In the genomic region with DNA sequence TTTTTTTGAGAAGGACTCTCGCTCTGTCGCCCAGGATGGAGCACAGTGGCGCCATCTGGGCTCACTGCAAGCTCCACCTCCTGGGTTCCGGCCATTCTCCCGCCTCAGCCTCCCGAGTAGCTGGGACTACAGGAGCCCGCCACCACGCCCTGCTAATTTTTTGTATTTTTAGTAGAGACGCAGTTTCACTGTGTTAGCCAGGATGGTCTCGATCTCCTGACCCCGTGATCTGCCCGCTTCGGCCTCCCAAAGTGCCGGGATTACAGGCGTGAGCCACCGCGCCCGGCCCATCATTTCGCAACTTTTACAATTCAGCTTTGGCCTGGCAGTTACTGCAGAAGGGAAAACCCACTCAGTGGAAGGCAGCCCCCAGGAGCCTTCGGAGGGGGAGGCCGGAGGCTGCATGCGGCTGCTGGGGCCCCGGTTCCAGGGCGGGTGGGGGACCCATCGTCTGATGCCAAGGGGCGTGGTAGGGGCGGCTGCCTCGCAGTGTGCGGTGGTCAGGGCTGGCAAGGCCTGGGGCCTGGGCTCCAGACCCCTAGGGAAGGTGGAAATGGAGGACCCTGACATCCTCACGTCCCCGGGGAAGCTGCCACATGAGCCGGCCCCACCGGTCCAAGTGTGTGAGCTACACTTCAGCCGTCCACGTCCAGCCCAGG, we compare ENCODE assay signal across 1 cellular context.
A peak's percentile ranks its signal among the peaks of the same experiment; 100 is the strongest.
TF ChIP-seq lines count a peak whose summit lies in the region.

No MANE protein-coding gene starts in this region.

TF ChIP-seq in HCT116, 20 proteins besides CTCF, POLR2A, EP300 and RAD21:
- TF ChIP-seq, protein P1, sequence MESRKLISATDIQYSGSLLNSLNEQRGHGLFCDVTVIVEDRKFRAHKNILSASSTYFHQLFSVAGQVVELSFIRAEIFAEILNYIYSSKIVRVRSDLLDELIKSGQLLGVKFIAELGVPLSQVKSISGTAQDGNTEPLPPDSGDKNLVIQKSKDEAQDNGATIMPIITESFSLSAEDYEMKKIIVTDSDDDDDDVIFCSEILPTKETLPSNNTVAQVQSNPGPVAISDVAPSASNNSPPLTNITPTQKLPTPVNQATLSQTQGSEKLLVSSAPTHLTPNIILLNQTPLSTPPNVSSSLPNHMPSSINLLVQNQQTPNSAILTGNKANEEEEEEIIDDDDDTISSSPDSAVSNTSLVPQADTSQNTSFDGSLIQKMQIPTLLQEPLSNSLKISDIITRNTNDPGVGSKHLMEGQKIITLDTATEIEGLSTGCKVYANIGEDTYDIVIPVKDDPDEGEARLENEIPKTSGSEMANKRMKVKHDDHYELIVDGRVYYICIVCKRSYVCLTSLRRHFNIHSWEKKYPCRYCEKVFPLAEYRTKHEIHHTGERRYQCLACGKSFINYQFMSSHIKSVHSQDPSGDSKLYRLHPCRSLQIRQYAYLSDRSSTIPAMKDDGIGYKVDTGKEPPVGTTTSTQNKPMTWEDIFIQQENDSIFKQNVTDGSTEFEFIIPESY (IDR thresholded peaks at IDR 0.05; ENCODE audit: extremely low read depth, insufficient replicate concordance, low read length), result peak; percentile 3
